ENCODE assay signal across 8 cellular contexts in the genomic region with DNA sequence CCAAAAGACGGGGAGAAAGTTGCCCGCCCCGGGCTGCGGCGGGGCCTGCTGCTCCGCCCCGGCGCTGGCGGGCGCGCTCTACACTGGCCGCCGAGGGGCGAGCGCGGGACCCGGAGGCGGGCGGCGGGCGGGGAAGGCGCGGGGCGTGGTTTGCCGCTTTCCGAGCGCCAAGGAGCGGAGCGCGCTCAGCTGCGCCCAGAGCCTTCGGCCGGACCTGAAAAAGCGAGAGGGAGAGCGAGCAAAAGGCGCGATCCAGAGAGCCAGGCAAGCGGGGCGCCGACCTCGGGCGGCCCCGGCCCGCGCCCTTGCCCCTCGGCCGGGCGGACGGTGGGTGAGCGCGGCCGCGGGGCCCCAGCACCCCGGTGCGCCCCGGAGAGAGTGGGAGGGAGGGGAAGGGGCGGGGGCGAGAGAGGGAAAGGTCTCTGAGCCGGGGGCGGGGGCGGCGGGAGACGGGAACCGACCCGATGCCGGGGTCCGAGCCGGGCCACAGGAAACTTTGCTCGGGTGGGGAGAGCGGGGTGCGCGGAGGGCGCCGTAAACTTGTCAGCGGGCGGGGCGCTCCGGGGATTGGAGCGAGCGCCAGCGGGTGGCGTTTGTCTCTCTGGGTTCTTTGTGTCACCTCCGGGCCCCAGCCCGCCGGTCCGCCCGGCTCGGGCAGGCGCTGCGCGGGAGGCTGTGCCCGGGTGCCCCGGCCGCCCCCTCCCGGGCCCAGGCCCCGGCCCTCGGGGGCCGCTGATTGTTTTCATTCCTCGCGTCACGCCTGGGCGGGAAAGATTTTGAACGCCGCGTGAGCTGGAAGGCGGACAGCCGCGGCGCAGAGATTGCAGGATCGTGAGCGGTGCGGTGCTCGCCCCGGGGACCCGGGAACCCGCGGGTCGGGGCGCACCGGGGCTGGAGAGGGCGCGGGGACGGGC. TPM values are rescaled to one million over a fixed set of nuclear protein-coding genes. Genes with fewer than 3 reads are reported as not detected.
A peak's percentile ranks its signal among the peaks of the same experiment; 100 is the strongest.
DNase-seq lines count a peak whose midpoint lies in the region; ATAC-seq and TF ChIP-seq lines count a peak whose summit lies in the region.

A gene with protein sequence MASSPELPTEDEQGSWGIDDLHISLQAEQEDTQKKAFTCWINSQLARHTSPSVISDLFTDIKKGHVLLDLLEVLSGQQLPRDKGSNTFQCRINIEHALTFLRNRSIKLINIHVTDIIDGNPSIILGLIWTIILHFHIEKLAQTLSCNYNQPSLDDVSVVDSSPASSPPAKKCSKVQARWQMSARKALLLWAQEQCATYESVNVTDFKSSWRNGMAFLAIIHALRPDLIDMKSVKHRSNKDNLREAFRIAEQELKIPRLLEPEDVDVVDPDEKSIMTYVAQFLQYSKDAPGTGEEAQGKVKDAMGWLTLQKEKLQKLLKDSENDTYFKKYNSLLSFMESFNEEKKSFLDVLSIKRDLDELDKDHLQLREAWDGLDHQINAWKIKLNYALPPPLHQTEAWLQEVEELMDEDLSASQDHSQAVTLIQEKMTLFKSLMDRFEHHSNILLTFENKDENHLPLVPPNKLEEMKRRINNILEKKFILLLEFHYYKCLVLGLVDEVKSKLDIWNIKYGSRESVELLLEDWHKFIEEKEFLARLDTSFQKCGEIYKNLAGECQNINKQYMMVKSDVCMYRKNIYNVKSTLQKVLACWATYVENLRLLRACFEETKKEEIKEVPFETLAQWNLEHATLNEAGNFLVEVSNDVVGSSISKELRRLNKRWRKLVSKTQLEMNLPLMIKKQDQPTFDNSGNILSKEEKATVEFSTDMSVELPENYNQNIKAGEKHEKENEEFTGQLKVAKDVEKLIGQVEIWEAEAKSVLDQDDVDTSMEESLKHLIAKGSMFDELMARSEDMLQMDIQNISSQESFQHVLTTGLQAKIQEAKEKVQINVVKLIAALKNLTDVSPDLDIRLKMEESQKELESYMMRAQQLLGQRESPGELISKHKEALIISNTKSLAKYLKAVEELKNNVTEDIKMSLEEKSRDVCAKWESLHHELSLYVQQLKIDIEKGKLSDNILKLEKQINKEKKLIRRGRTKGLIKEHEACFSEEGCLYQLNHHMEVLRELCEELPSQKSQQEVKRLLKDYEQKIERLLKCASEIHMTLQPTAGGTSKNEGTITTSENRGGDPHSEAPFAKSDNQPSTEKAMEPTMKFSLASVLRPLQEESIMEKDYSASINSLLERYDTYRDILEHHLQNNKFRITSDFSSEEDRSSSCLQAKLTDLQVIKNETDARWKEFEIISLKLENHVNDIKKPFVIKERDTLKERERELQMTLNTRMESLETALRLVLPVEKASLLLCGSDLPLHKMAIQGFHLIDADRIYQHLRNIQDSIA (N-terminal part only) (plus strand): TSS at position 188 of the 914 bp plus-strand sequence. CDS start 56,145 bp downstream, outside the sequence.

- peak within 1 kb of the TSS; percentile 95 for H3K4me3 Mint-ChIP-seq in activated CD4-positive, alpha-beta T cell treated with anti-CD3 and anti-CD28 coated beads for 36 hours

- H3K9me3 ChIP-seq in colonic mucosa: no peaks in the 10 kb centered on the region

- H3K4me3 ChIP-seq in colonic mucosa: peak within 1 kb of the TSS; percentile 66

- peak within 1 kb of the TSS; percentile 85 for H3K27ac Mint-ChIP-seq in activated CD4-positive, alpha-beta T cell treated with anti-CD3 and anti-CD28 coated beads for 36 hours

- CTCF ChIA-PET in activated CD4-positive, alpha-beta T cell treated with anti-CD3 and anti-CD28 coated beads for 36 hours (lab: Charles Lee): interaction anchor here (0.6 to 2.2 kb wide), 8 partner anchors 8 to 461 kb away, joined by 3 to 12 read pairs (median 3); no protein-coding TSS in a partner anchor

- DNase-seq in SIG-M5 treated with dmso at 0.1 percent for 504 hours (lab: John Stamatoyannopoulos, UW; ENCODE audit: unreplicated experiment) (peak; percentile 60), SIG-M5 (lab: John Stamatoyannopoulos, UW) (no peak), NCI-H2171 treated with DMSO at 0.1 percent for 48 hours (lab: John Stamatoyannopoulos, UW) (peak; percentile 78), colonic mucosa (peak; percentile 86), left kidney (ENCODE audit: low read depth, low spot score) (peak; percentile 95)
- DNase-seq in activated CD4-positive, alpha-beta T cell treated with anti-CD3 and anti-CD28 coated beads for 36 hours: peak; percentile 89
- DNase-seq in stimulated activated CD4-positive, alpha-beta T cell treated with anti-CD3 and anti-CD28 coated beads, Interleukin-2, amount 100 ng/mL, for 4 hours (ENCODE audit: low read depth): peak; percentile 73

- no peaks in the 10 kb centered on the region for H3K4me1 ChIP-seq in colonic mucosa

- H3K36me3 ChIP-seq in colonic mucosa: no peaks in the 10 kb centered on the region

- peaks cover 35% of the 10 kb centered on the region for H3K4me1 Mint-ChIP-seq in activated CD4-positive, alpha-beta T cell treated with anti-CD3 and anti-CD28 coated beads for 36 hours

- peak within 1 kb of the TSS; percentile 90 for H3K27ac ChIP-seq in colonic mucosa

- intact Hi-C loops in activated CD4-positive, alpha-beta T cell treated with anti-CD3 and anti-CD28 coated beads for 36 hours (cut with DNase I, micrococcal nuclease): loop anchor here (1.0 to 10.0 kb wide), 13 partner anchors 11 to 649 kb away; a partner anchor contains a TSS
- intact Hi-C loops in colonic mucosa (cut with DNase I): no loop called here

- no peak for TF ChIP-seq CTCF in colonic mucosa (IDR thresholded peaks at IDR 0.05)

- peak; percentile 69 for ATAC-seq in HG02938 (IDR thresholded peaks at IDR 0.05; ENCODE audit: unreplicated experiment)
- ATAC-seq in activated CD4-positive, alpha-beta T cell treated with anti-CD3 and anti-CD28 coated beads for 36 hours: peak; percentile 86

- H3K36me3 Mint-ChIP-seq in activated CD4-positive, alpha-beta T cell treated with anti-CD3 and anti-CD28 coated beads for 36 hours (ENCODE audit: low read depth): no peaks in the 10 kb centered on the region

- POLR2A ChIA-PET in activated CD4-positive, alpha-beta T cell treated with anti-CD3 and anti-CD28 coated beads for 36 hours (lab: Charles Lee): interaction anchor here (2.6 kb wide), 1 partner anchor 11 kb away, joined by 11 read pairs; no protein-coding TSS in a partner anchor

- H3K9ac ChIP-seq in colonic mucosa (ENCODE audit: low read depth in 2 of 2, low read length in 2 of 2): peak within 1 kb of the TSS; percentile 74 to 76

- no peaks in the 10 kb centered on the region for H3K9me3 Mint-ChIP-seq in activated CD4-positive, alpha-beta T cell treated with anti-CD3 and anti-CD28 coated beads for 36 hours (ENCODE audit: low read depth)

- H3K27me3 ChIP-seq in colonic mucosa: no peaks in the 10 kb centered on the region

- H3K27me3 Mint-ChIP-seq in activated CD4-positive, alpha-beta T cell treated with anti-CD3 and anti-CD28 coated beads for 36 hours: no peaks in the 10 kb centered on the region

RNA-seq across cellular contexts. Expression of the gene that starts here (rescaled TPM):
- total RNA-seq in activated CD4-positive, alpha-beta T cell treated with anti-CD3 and anti-CD28 coated beads for 36 hours: 10 to 100 TPM; 18.4 to 21.8 TPM
- 100 to 1,000 TPM; 147 to 153 TPM for total RNA-seq in colonic mucosa

Comparison
In these comparisons a context has a peak if more than half of its experiments do, and no peak if none do; other contexts are left out.
1. RNA of the gene that starts here (total RNA-seq): 147 to 153 TPM in colonic mucosa; 18.4 to 21.8 TPM in activated CD4-positive, alpha-beta T cell treated with anti-CD3 and anti-CD28 coated beads for 36 hours; every median in the first group is over 4 times any median in the second.